In the genomic region with DNA sequence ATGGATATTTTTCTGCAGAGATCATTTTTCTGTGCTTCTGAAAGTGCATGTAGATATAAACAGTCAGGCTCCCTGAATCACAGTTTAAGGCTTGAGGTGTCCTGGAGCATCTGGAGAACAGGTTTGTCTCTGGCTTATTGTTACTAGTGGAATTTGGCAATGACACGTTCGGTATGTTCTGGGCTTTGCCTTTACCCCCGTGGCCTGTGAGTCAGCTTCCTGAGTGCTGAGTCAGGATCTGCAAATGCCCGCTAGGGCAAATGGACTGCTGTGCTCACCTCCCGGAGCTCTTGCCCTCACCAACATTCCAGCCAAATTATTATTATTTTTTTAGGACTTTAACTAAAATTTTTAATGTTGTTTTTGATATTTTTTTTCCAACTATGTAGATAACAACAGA, we compare ENCODE assay signal across 9 cellular contexts.
DNase-seq lines count a peak whose midpoint lies in the region; ATAC-seq lines count a peak whose summit lies in the region.
"Had no signal": no experiment of that assay in that cellular context is flagged by ENCODE, and none has a peak within 500 bp of the region (broad histone marks: within the 10 kb centered on the region; RNA-seq: fewer than 3 reads in every experiment).

No MANE protein-coding gene starts in this region.

- no peaks in the 10 kb centered on the region for H3K9me3 ChIP-seq in aorta (ENCODE audit: control insufficient read depth, low read length)

- intact Hi-C loops in aorta (cut with DNase I): no loop called here

- in situ Hi-C loops in ACHN (cut with HindIII; ENCODE audit: low pct_ligation_motif_present, low pct_unique_long_range_greater_than_20kb, low sequenced_read_pairs): no loop called here

- no peaks in the 10 kb centered on the region for H3K4me1 ChIP-seq in aorta (ENCODE audit: control insufficient read depth in 1 of 2, insufficient read depth in 2 of 2, low read length in 2 of 2)

- peaks cover 11% of the 10 kb centered on the region for H3K27me3 Mint-ChIP-seq in activated CD8-positive, alpha-beta T cell treated with anti-CD3 and anti-CD28 coated beads, Interleukin-2, amount 10 ng/mL, durations not matched to agents 7 days and 5 days (ENCODE audit: low read depth)

- H3K27me3 ChIP-seq in aorta (ENCODE audit: control insufficient read depth in 1 of 2, insufficient read depth in 2 of 2, low read length in 1 of 2): no peaks in the 10 kb centered on the region

- H3K36me3 ChIP-seq in aorta (ENCODE audit: control insufficient read depth in 1 of 2, insufficient read depth in 2 of 2, low read length in 1 of 2): no peaks in the 10 kb centered on the region

- ATAC-seq in HG03432 (IDR thresholded peaks at IDR 0.05; ENCODE audit: unreplicated experiment) (peak; percentile 35), aorta (ENCODE audit: low FRiP score) (peak; percentile 62), HG03469 (IDR thresholded peaks at IDR 0.05; ENCODE audit: unreplicated experiment) (no peak)
- peak; percentile 34 for ATAC-seq in activated CD8-positive, alpha-beta T cell treated with anti-CD3 and anti-CD28 coated beads, Interleukin-2, amount 10 ng/mL, durations not matched to agents 7 days and 5 days

- H3K27ac ChIP-seq in aorta (ENCODE audit: low read depth in 1 of 2, low read length in 2 of 2): no peak overlapping the region

- no peaks in the 10 kb centered on the region for H3K36me3 Mint-ChIP-seq in activated CD8-positive, alpha-beta T cell treated with anti-CD3 and anti-CD28 coated beads, Interleukin-2, amount 10 ng/mL, durations not matched to agents 7 days and 5 days (ENCODE audit: low read depth)

- WGBS in aorta, 2 donors: 2 to 3% methylated on average over 5 of the region's 5 CpGs

- H3K27ac Mint-ChIP-seq in activated CD8-positive, alpha-beta T cell treated with anti-CD3 and anti-CD28 coated beads, Interleukin-2, amount 10 ng/mL, durations not matched to agents 7 days and 5 days: no peak overlapping the region

- CTCF ChIA-PET in activated CD8-positive, alpha-beta T cell treated with anti-CD3 and anti-CD28 coated beads, Interleukin-2, amount 10 ng/mL, durations not matched to agents 7 days and 5 days (lab: Charles Lee): interaction anchor here (0.7 to 1.3 kb wide), 2 partner anchors 31 to 103 kb away, joined by 3 to 5 read pairs; no protein-coding TSS in a partner anchor

- DNase-seq in ACHN: peak; percentile 99
- DNase-seq in activated CD8-positive, alpha-beta T cell treated with anti-CD3 and anti-CD28 coated beads, Interleukin-2, amount 10 ng/mL, durations not matched to agents 7 days and 5 days: no peak
- DNase-seq in iPS DF 19.7 (ENCODE audit: low read depth, low spot score): peak; percentile 38
- peak; percentile 80 to 81 for DNase-seq in aorta
- DNase-seq in NCI-H2081 (lab: John Stamatoyannopoulos, UW): no peak
- DNase-seq in KG1 (lab: John Stamatoyannopoulos, UW): no peak

- H3K4me3 ChIP-seq in aorta (ENCODE audit: low read length in 2 of 2): no peak overlapping the region

- POLR2A ChIA-PET in activated CD8-positive, alpha-beta T cell treated with anti-CD3 and anti-CD28 coated beads, Interleukin-2, amount 10 ng/mL, durations not matched to agents 7 days and 5 days (lab: Charles Lee): no interaction called here

- H3K9me3 Mint-ChIP-seq in activated CD8-positive, alpha-beta T cell treated with anti-CD3 and anti-CD28 coated beads, Interleukin-2, amount 10 ng/mL, durations not matched to agents 7 days and 5 days (ENCODE audit: insufficient read depth): no peaks in the 10 kb centered on the region
- H3K9me3 Mint-ChIP-seq: central memory CD8-positive, alpha-beta T cell had no signal

- peaks cover 15% of the 10 kb centered on the region for H3K4me1 Mint-ChIP-seq in activated CD8-positive, alpha-beta T cell treated with anti-CD3 and anti-CD28 coated beads, Interleukin-2, amount 10 ng/mL, durations not matched to agents 7 days and 5 days (ENCODE audit: low read depth)

- H3K4me3 Mint-ChIP-seq in activated CD8-positive, alpha-beta T cell treated with anti-CD3 and anti-CD28 coated beads, Interleukin-2, amount 10 ng/mL, durations not matched to agents 7 days and 5 days: no peak overlapping the region
- H3K4me3 Mint-ChIP-seq: central memory CD8-positive, alpha-beta T cell had no signal

Comparison
In these comparisons a context has a peak if more than half of its experiments do, and no peak if none do; other contexts are left out.
1. DNase-seq: peak in ACHN (single experiment), iPS DF 19.7 (single experiment) and aorta (2 of 2); none in activated CD8-positive, alpha-beta T cell treated with anti-CD3 and anti-CD28 coated beads, Interleukin-2, amount 10 ng/mL, durations not matched to agents 7 days and 5 days (single experiment), NCI-H2081 (0 of 2) and KG1 (single experiment).